1 cellular context compared by ENCODE assay signal in genomic region chr5:139283252-139284166, GRCh38.
TF ChIP-seq lines count a peak whose summit lies in the region.

No MANE protein-coding gene starts in this region.

TF ChIP-seq in WTC11, 78 proteins besides CTCF, POLR2A, EP300 and RAD21 (continued from another document):
- TF ChIP-seq ZNF532 (CRISPR knock-in tag; IDR thresholded peaks at IDR 0.05; ENCODE audit: borderline replicate concordance), result peak; percentile 49; the same call in 1 of the 2 replicates
- TF ChIP-seq SP1 (CRISPR knock-in tag; conservative IDR thresholded peaks at IDR 0.05), result 0 out of 2 replicates have a peak, but pooled peaks have one; percentile 8
- no peak for TF ChIP-seq ZNF138 (CRISPR knock-in tag; conservative IDR thresholded peaks at IDR 0.05)
- TF ChIP-seq, protein P1, sequence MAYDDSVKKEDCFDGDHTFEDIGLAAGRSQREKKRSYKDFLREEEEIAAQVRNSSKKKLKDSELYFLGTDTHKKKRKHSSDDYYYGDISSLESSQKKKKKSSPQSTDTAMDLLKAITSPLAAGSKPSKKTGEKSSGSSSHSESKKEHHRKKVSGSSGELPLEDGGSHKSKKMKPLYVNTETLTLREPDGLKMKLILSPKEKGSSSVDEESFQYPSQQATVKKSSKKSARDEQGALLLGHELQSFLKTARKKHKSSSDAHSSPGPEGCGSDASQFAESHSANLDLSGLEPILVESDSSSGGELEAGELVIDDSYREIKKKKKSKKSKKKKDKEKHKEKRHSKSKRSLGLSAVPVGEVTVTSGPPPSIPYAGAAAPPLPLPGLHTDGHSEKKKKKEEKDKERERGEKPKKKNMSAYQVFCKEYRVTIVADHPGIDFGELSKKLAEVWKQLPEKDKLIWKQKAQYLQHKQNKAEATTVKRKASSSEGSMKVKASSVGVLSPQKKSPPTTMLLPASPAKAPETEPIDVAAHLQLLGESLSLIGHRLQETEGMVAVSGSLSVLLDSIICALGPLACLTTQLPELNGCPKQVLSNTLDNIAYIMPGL (CRISPR knock-in tag; IDR thresholded peaks at IDR 0.05), result no peak
